8 cellular contexts compared by ENCODE assay signal in genomic region chr12:68450947-68451260, GRCh38.
DNase-seq lines count a peak whose midpoint lies in the region; ATAC-seq, FAIRE-seq and TF ChIP-seq lines count a peak whose summit lies in the region.

No MANE protein-coding gene starts in this region.

- H3K27me3 Mint-ChIP-seq in CD8-positive, alpha-beta memory T cell, result no peaks in the 10 kb centered on the region
- no peaks in the 10 kb centered on the region for H3K27me3 Mint-ChIP-seq in osteocyte (ENCODE audit: unreplicated experiment)

- H3K4me1 ChIP-seq in CD8-positive, alpha-beta memory T cell (ENCODE audit: insufficient read depth, low read length), result peaks cover 90% of the 10 kb centered on the region
- peaks cover 14 to 51% of the 10 kb centered on the region in 2 donors for H3K4me1 ChIP-seq in adrenal gland (replicated peaks in 1 of 2)
- H3K4me1 ChIP-seq in osteoblast (ENCODE audit: insufficient read depth, low read length), result peaks cover 20% of the 10 kb centered on the region
- no peaks in the 10 kb centered on the region for H3K4me1 ChIP-seq in prostate gland (replicated peaks)

- POLR2A ChIA-PET in CD8-positive, alpha-beta memory T cell (lab: Charles Lee), result interaction anchor here (0.6 kb wide), 1 partner anchor 12 kb away, joined by 3 read pairs; no protein-coding TSS in a partner anchor

- peak overlapping the region; percentile 37 to 96 (median 92) for H3K27ac Mint-ChIP-seq in CD8-positive, alpha-beta memory T cell
- no peak overlapping the region for H3K27ac Mint-ChIP-seq in osteocyte (ENCODE audit: unreplicated experiment)

- no peaks in the 10 kb centered on the region for H3K9me3 Mint-ChIP-seq in CD8-positive, alpha-beta memory T cell
- H3K9me3 Mint-ChIP-seq in osteocyte (ENCODE audit: unreplicated experiment), result no peaks in the 10 kb centered on the region

- peak overlapping the region; percentile 73 for H3K4me2 ChIP-seq in osteoblast (ENCODE audit: insufficient read depth, low read length)

- H4K20me1 ChIP-seq in osteoblast (ENCODE audit: insufficient read depth, low read length), result no peaks in the 10 kb centered on the region

- intact Hi-C loops in adrenal gland (cut with DNase I), result no loop called here
- intact Hi-C loops in prostate gland (cut with DNase I), result no loop called here

- WGBS in adrenal gland, 4 donors, result 21 to 39% (median 30%) methylated on average over 3 of the region's 3 CpGs
- 67% methylated on average over 3 of the region's 3 CpGs for WGBS in prostate gland

- H3K4me3 Mint-ChIP-seq in CD8-positive, alpha-beta memory T cell, result peak overlapping the region; percentile 16 to 89 (median 84)
- no peak overlapping the region for H3K4me3 Mint-ChIP-seq in osteocyte (ENCODE audit: unreplicated experiment)

- CTCF ChIA-PET in CD8-positive, alpha-beta memory T cell (lab: Charles Lee), result interaction anchor here (1.2 kb wide), 1 partner anchor 9 kb away, joined by 3 read pairs; no protein-coding TSS in a partner anchor

- DNase-seq in CD8-positive, alpha-beta memory T cell, result no peak
- peak in 1 of 7 donors; percentile 39 for DNase-seq in adrenal gland
- no peak for DNase-seq in osteoblast (ENCODE audit: insufficient read length, low spot score, missing footprints)
- DNase-seq in H54 (ENCODE audit: insufficient read length, low spot score), result no peak
- DNase-seq in NCI-H526 (lab: John Stamatoyannopoulos, UW), result no peak
- no peak for DNase-seq in osteocyte (ENCODE audit: extremely low spot score, unreplicated experiment)
- DNase-seq in prostate gland (ENCODE audit: low spot score), result no peak

- H3K27me3 ChIP-seq in CD8-positive, alpha-beta memory T cell (ENCODE audit: insufficient read depth, low read length, poor library complexity, severe bottlenecking), result no peaks in the 10 kb centered on the region
- no peaks in the 10 kb centered on the region for H3K27me3 ChIP-seq in adrenal gland
- H3K27me3 ChIP-seq in osteoblast (ENCODE audit: insufficient read depth, low read length), result no peaks in the 10 kb centered on the region
- H3K27me3 ChIP-seq in prostate gland (replicated peaks; ENCODE audit: insufficient read depth), result no peaks in the 10 kb centered on the region

- H3K27ac ChIP-seq in CD8-positive, alpha-beta memory T cell (ENCODE audit: low read depth, low read length), result peak overlapping the region; percentile 5
- H3K27ac ChIP-seq in adrenal gland (peak overlapping the region in 4 of 5 donors; percentile 36 to 72 (median 64)), osteoblast (ENCODE audit: low read depth, low read length) (peak overlapping the region; percentile 50), prostate gland (no peak overlapping the region)

- H3K36me3 ChIP-seq in CD8-positive, alpha-beta memory T cell (ENCODE audit: insufficient read depth, low read length), result no peaks in the 10 kb centered on the region
- H3K36me3 ChIP-seq in adrenal gland (replicated peaks in 1 of 2) (no peaks in the 10 kb centered on the region), osteoblast (ENCODE audit: insufficient read depth, low read length) (no peaks in the 10 kb centered on the region), prostate gland (no peaks in the 10 kb centered on the region)

- H2AFZ ChIP-seq in osteoblast (ENCODE audit: low read length), result peak overlapping the region; percentile 8

- TF ChIP-seq CTCF in adrenal gland (IDR thresholded peaks at IDR 0.05) (no peak), osteoblast (IDR thresholded peaks at IDR 0.05; ENCODE audit: extremely low read depth, low read depth, low read length) (no peak), osteocyte (IDR thresholded peaks at IDR 0.05) (no peak), prostate gland (IDR thresholded peaks at IDR 0.05) (no peak)

- H3K9me3 ChIP-seq in CD8-positive, alpha-beta memory T cell (ENCODE audit: low read length), result no peaks in the 10 kb centered on the region
- H3K9me3 ChIP-seq in adrenal gland (replicated peaks in 1 of 3) (no peaks in the 10 kb centered on the region), osteoblast (ENCODE audit: low read depth, low read length) (no peaks in the 10 kb centered on the region), prostate gland (no peaks in the 10 kb centered on the region)

- TF ChIP-seq POLR2A in adrenal gland (IDR thresholded peaks at IDR 0.05) (no peak), H54 (IDR thresholded peaks at IDR 0.05; ENCODE audit: low read depth, low read length) (no peak), prostate gland (IDR thresholded peaks at IDR 0.05) (no peak)

- H3K4me3 ChIP-seq in CD8-positive, alpha-beta memory T cell (ENCODE audit: low read length), result peak overlapping the region; percentile 17
- H3K4me3 ChIP-seq in adrenal gland (peak overlapping the region in 1 of 4 donors; percentile 20), osteoblast (ENCODE audit: insufficient read depth, low read length) (peak overlapping the region; percentile 54), prostate gland (no peak overlapping the region)

- peaks cover 0 to under 1% (median 0%) of the 10 kb centered on the region in 3 donors for H3K36me3 Mint-ChIP-seq in CD8-positive, alpha-beta memory T cell
- H3K36me3 Mint-ChIP-seq in osteocyte (ENCODE audit: unreplicated experiment), result no peaks in the 10 kb centered on the region

- peaks cover 94 to 100% (median 99%) of the 10 kb centered on the region in 3 donors for H3K4me1 Mint-ChIP-seq in CD8-positive, alpha-beta memory T cell
- H3K4me1 Mint-ChIP-seq in osteocyte (ENCODE audit: unreplicated experiment), result peaks cover 25% of the 10 kb centered on the region

- ATAC-seq in HG03139 (IDR thresholded peaks at IDR 0.05; ENCODE audit: unreplicated experiment), result peak; percentile 37

- H3K79me2 ChIP-seq in osteoblast (ENCODE audit: insufficient read depth, low read length), result no peaks in the 10 kb centered on the region

- no peak for FAIRE-seq in H54 (lab: Jason Lieb, UNC)

Comparison
In these comparisons a context has a peak if more than half of its experiments do, and no peak if none do; other contexts are left out.
1. H3K27ac ChIP-seq: peak in CD8-positive, alpha-beta memory T cell (single experiment), adrenal gland (4 of 5) and osteoblast (single experiment); none in prostate gland (0 of 2).
2. H3K4me3 ChIP-seq: peak in CD8-positive, alpha-beta memory T cell (single experiment) and osteoblast (single experiment); none in prostate gland (0 of 2).